In genomic region chr9:130241198-130241535, GRCh38 we compare ENCODE assay signal across 18 cellular contexts. TPM values are rescaled to one million over a fixed set of nuclear protein-coding genes. Genes with fewer than 3 reads are reported as not detected.
A peak's percentile ranks its signal among the peaks of the same experiment; 100 is the strongest.
DNase-seq lines count a peak whose midpoint lies in the region; ATAC-seq, FAIRE-seq and TF ChIP-seq lines count a peak whose summit lies in the region.
"Had no signal": no experiment of that assay in that cellular context is flagged by ENCODE, and none has a peak within 500 bp of the region (broad histone marks: within the 10 kb centered on the region; RNA-seq: fewer than 3 reads in every experiment).

No MANE protein-coding gene starts in this region.

- H3K36me3 Mint-ChIP-seq in activated CD4-positive, alpha-beta T cell treated with anti-CD3 and anti-CD28 coated beads, Interleukin-2, amount 10 ng/mL, durations not matched to agents 7 days and 5 days (ENCODE audit: low read depth), result no peaks in the 10 kb centered on the region
- H3K36me3 Mint-ChIP-seq: immature natural killer cell, naive B cell had no signal

- H3K4ac ChIP-seq in neuronal stem cell (ENCODE audit: low read length), result no peak overlapping the region

- H3K27ac Mint-ChIP-seq in activated CD4-positive, alpha-beta T cell treated with anti-CD3 and anti-CD28 coated beads, Interleukin-2, amount 10 ng/mL, durations not matched to agents 7 days and 5 days, result no peak overlapping the region

- H3K79me2 ChIP-seq in OCI-LY1 (ENCODE audit: insufficient read depth, low read length) (no peaks in the 10 kb centered on the region), K562 (ENCODE audit: control insufficient read depth, insufficient read depth, low read length) (no peaks in the 10 kb centered on the region)

- H2BK120ac ChIP-seq in neuronal stem cell (ENCODE audit: low read depth, low read length), result no peak overlapping the region

- H3K4me1 Mint-ChIP-seq in activated CD4-positive, alpha-beta T cell treated with anti-CD3 and anti-CD28 coated beads, Interleukin-2, amount 10 ng/mL, durations not matched to agents 7 days and 5 days, result peaks cover 33% of the 10 kb centered on the region

- no peaks in the 10 kb centered on the region for H3K27me3 Mint-ChIP-seq in activated CD4-positive, alpha-beta T cell treated with anti-CD3 and anti-CD28 coated beads, Interleukin-2, amount 10 ng/mL, durations not matched to agents 7 days and 5 days
- H3K27me3 Mint-ChIP-seq: central memory CD8-positive, alpha-beta T cell had no signal

- in situ Hi-C loops in K562 (cut with MboI), result no loop called here

- H2BK12ac ChIP-seq in neuronal stem cell (ENCODE audit: low read length), result no peak overlapping the region

- WGBS in K562 (ENCODE audit: insufficient coverage, low coverage, missing lambda C conversion rate), result 93% methylated on average over 1 of the region's 1 CpG
- WGBS in neuronal stem cell (ENCODE audit: extremely low coverage in 2 of 2, insufficient read length in 2 of 2, insufficient replicate concordance in 1 of 2), 2 donors, result no CpG with 5 or more reads among the region's 1 CpG

- FAIRE-seq in K562 (lab: Jason Lieb, UNC) (no peak), D721Med (lab: Jason Lieb, UNC) (no peak)

- BruUV-seq in K562 (replicated peaks; lab: Mats Ljungman, UMichigan), result no TSS peak

- TF ChIP-seq CTCF in OCI-LY1 (IDR thresholded peaks at IDR 0.05; ENCODE audit: low read length) (no peak), K562 (IDR thresholded peaks at IDR 0.05 in 2 of 3, conservative IDR thresholded peaks at IDR 0.05 in 1 of 3; ENCODE audit: insufficient read depth in 2 of 3, low read depth in 1 of 3, low read length in 3 of 3) (no peak), D721Med (IDR thresholded peaks at IDR 0.05; ENCODE audit: insufficient read depth, missing control alignments) (no peak)

- H3F3A ChIP-seq in OCI-LY1 (ENCODE audit: insufficient read depth, low read length), result no peaks in the 10 kb centered on the region

- no peak for DNase-seq in K562 (ENCODE audit: extremely low read depth in 1 of 4, low spot score in 3 of 4)
- no peak for DNase-seq in neuronal stem cell (ENCODE audit: low spot score)
- DNase-seq in D721Med (ENCODE audit: insufficient read length, low spot score), result no peak
- no peak for DNase-seq in activated CD4-positive, alpha-beta T cell treated with anti-CD3 and anti-CD28 coated beads, Interleukin-2, amount 10 ng/mL, durations not matched to agents 7 days and 5 days
- no peak for DNase-seq in HUDEP-2 (lab: John Stamatoyannopoulos, UW; ENCODE audit: unreplicated experiment in 76 of 76)
- DNase-seq: activated gamma-delta T cell, GOT3, upper lobe of right lung had no signal

- H4K20me1 ChIP-seq in BLaER1 treated with 17β-estradiol and CSF1 and Interleukin-3, amounts not matched to agents 10 nM and 100 nM, result no peaks in the 10 kb centered on the region; a peak in 1 of 22 replicates
- H4K20me1 ChIP-seq in OCI-LY1 (ENCODE audit: insufficient read depth, low read length) (no peaks in the 10 kb centered on the region), K562 (replicated peaks; ENCODE audit: control insufficient read depth, insufficient read depth, low read length) (no peaks in the 10 kb centered on the region)

- no peak overlapping the region for H3K4me3 ChIP-seq in BLaER1 treated with 17β-estradiol and CSF1 and Interleukin-3, amounts not matched to agents 10 nM and 100 nM
- H3K4me3 ChIP-seq in OCI-LY1 (ENCODE audit: low read depth, low read length, poor library complexity, severe bottlenecking), result no peak overlapping the region
- no peak overlapping the region for H3K4me3 ChIP-seq in K562
- H3K4me3 ChIP-seq in neuronal stem cell (ENCODE audit: low read length in 2 of 2), result no peak overlapping the region
- H3K4me3 ChIP-seq: gastroesophageal sphincter, SJCRH30, smooth muscle cell, upper lobe of right lung had no signal

- POLR2A ChIA-PET in K562 (lab: Yijun Ruan, JAX), result no interaction called here
- POLR2A ChIA-PET in activated CD4-positive, alpha-beta T cell treated with anti-CD3 and anti-CD28 coated beads, Interleukin-2, amount 10 ng/mL, durations not matched to agents 7 days and 5 days (lab: Charles Lee), result no interaction called here

- H3K9me3 ChIP-seq in BLaER1 treated with 17β-estradiol and CSF1 and Interleukin-3, amounts not matched to agents 10 nM and 100 nM (replicated peaks in 1 of 11), result no peaks in the 10 kb centered on the region
- H3K9me3 ChIP-seq in OCI-LY1 (ENCODE audit: low read length), result no peaks in the 10 kb centered on the region
- H3K9me3 ChIP-seq in K562 (replicated peaks; ENCODE audit: control insufficient read depth, insufficient read depth, low read depth, low read length), result no peaks in the 10 kb centered on the region; the same call in 1 of the 2 replicates
- peaks cover 0 to 1% of the 10 kb centered on the region in 2 donors for H3K9me3 ChIP-seq in neuronal stem cell (replicated peaks in 1 of 2; ENCODE audit: control insufficient read depth in 2 of 2, insufficient read depth in 1 of 2, low read depth in 1 of 2, low read length in 2 of 2)
- H3K9me3 ChIP-seq: gastroesophageal sphincter, SJCRH30, upper lobe of right lung had no signal

- no peak overlapping the region for H4K8ac ChIP-seq in neuronal stem cell (ENCODE audit: low read depth, low read length)

- CTCF ChIA-PET in K562 (lab: Yijun Ruan, JAX; ENCODE audit: low intra/inter-chr PET ratio), result interaction anchor here (0.6 to 1.0 kb wide), 2 partner anchors 134 to 157 kb away, joined by 3 read pairs; no protein-coding TSS in a partner anchor
- CTCF ChIA-PET in activated CD4-positive, alpha-beta T cell treated with anti-CD3 and anti-CD28 coated beads, Interleukin-2, amount 10 ng/mL, durations not matched to agents 7 days and 5 days (lab: Charles Lee), result interaction anchor here (0.8 to 2.7 kb wide), 4 partner anchors 11 to 132 kb away, joined by 3 to 9 read pairs (median 3); no protein-coding TSS in a partner anchor

- H2AK5ac ChIP-seq in neuronal stem cell (ENCODE audit: low read depth, low read length), result no peak overlapping the region

- H3K4me1 ChIP-seq in BLaER1 treated with 17β-estradiol and CSF1 and Interleukin-3, amounts not matched to agents 10 nM and 100 nM, result peaks cover 29 to 50% (median 42%) of the 10 kb centered on the region in 10 experiments
- H3K4me1 ChIP-seq in OCI-LY1 (ENCODE audit: insufficient read depth, low read length, severe bottlenecking), result peaks cover 34% of the 10 kb centered on the region
- H3K4me1 ChIP-seq in K562 (replicated peaks in 1 of 2; ENCODE audit: control insufficient read depth in 2 of 2, insufficient read depth in 2 of 2, low read length in 2 of 2), result peaks cover 27 to 28% of the 10 kb centered on the region in 2 experiments
- H3K4me1 ChIP-seq in neuronal stem cell (ENCODE audit: control insufficient read depth in 2 of 2, insufficient read depth in 1 of 2, low read depth in 1 of 2, low read length in 2 of 2), result peaks cover 6 to 11% of the 10 kb centered on the region in 2 donors

- H3K27me3 ChIP-seq in BLaER1 treated with 17β-estradiol and CSF1 and Interleukin-3, amounts not matched to agents 10 nM and 100 nM, result no peaks in the 10 kb centered on the region
- no peaks in the 10 kb centered on the region for H3K27me3 ChIP-seq in OCI-LY1 (ENCODE audit: insufficient read depth, low read length)
- no peaks in the 10 kb centered on the region for H3K27me3 ChIP-seq in K562 (ENCODE audit: control insufficient read depth in 2 of 2, insufficient read depth in 2 of 2, low read length in 2 of 2)
- peaks cover 0 to 12% (median 0%) of the 10 kb centered on the region in 3 experiments for H3K27me3 ChIP-seq in neuronal stem cell (ENCODE audit: control insufficient read depth in 3 of 3, insufficient read depth in 3 of 3, low read depth in 1 of 3, low read length in 3 of 3)
- H3K27me3 ChIP-seq: gastroesophageal sphincter, SJCRH30, upper lobe of right lung had no signal

- H3K36me3 ChIP-seq in BLaER1 treated with 17β-estradiol and CSF1 and Interleukin-3, amounts not matched to agents 10 nM and 100 nM, result no peaks in the 10 kb centered on the region
- H3K36me3 ChIP-seq in OCI-LY1 (ENCODE audit: insufficient read depth, low read length), result no peaks in the 10 kb centered on the region
- no peaks in the 10 kb centered on the region for H3K36me3 ChIP-seq in K562 (ENCODE audit: control insufficient read depth, insufficient read depth, low read length)
- no peaks in the 10 kb centered on the region for H3K36me3 ChIP-seq in neuronal stem cell (replicated peaks in 1 of 2; ENCODE audit: control insufficient read depth in 2 of 2, insufficient read depth in 2 of 2, low read length in 2 of 2)
- H3K36me3 ChIP-seq: gastroesophageal sphincter, SJCRH30, upper lobe of right lung had no signal

- no peak overlapping the region for H3K23ac ChIP-seq in neuronal stem cell (ENCODE audit: low read depth, low read length, poor library complexity)

- no peak for TF ChIP-seq POLR2A in K562 (conservative IDR thresholded peaks at IDR 0.05)

- H3K18ac ChIP-seq in neuronal stem cell (ENCODE audit: low read length), result no peak overlapping the region

- no peak overlapping the region for H2BK15ac ChIP-seq in neuronal stem cell (ENCODE audit: low read length)

- no peak for TF ChIP-seq EP300 in K562 (IDR thresholded peaks at IDR 0.05; ENCODE audit: low read length)

- peak overlapping the region; percentile 19 to 95 (median 40); a peak in 20 of 22 replicates for H3K4me2 ChIP-seq in BLaER1 treated with 17β-estradiol and CSF1 and Interleukin-3, amounts not matched to agents 10 nM and 100 nM
- no peak overlapping the region for H3K4me2 ChIP-seq in OCI-LY1 (ENCODE audit: low read length)
- no peak overlapping the region for H3K4me2 ChIP-seq in K562 (ENCODE audit: insufficient read depth, low read length)
- H3K4me2 ChIP-seq in neuronal stem cell (ENCODE audit: insufficient read depth, low read length, poor library complexity, severe bottlenecking), result no peak overlapping the region

- H3K14ac ChIP-seq in neuronal stem cell (ENCODE audit: low read length), result no peak overlapping the region

- H4K91ac ChIP-seq in neuronal stem cell (ENCODE audit: low read depth, low read length, poor library complexity), result no peak overlapping the region

- intact Hi-C loops in K562 (cut with micrococcal nuclease), result loop anchor here (10.0 kb wide), 1 partner anchor 104 kb away; no protein-coding TSS in a partner anchor

- H2AFZ ChIP-seq in OCI-LY1 (ENCODE audit: low read length), result 0 out of 2 replicates have a peak overlapping the region, but pooled peaks have one; percentile 20
- peak overlapping the region; percentile 96 for H2AFZ ChIP-seq in K562 (ENCODE audit: low read depth, low read length)
- peak overlapping the region; percentile 65 for H2AFZ ChIP-seq in neuronal stem cell (ENCODE audit: low read length)

- H3K27ac ChIP-seq in BLaER1 treated with 17β-estradiol and CSF1 and Interleukin-3, amounts not matched to agents 10 nM and 100 nM, result peak overlapping the region in 6 of 11 experiments; percentile 14 to 71 (median 46); a peak in 7 of 22 replicates
- H3K27ac ChIP-seq in OCI-LY1 (ENCODE audit: low read depth, low read length, poor library complexity, severe bottlenecking), result no peak overlapping the region
- no peak overlapping the region for H3K27ac ChIP-seq in K562 (ENCODE audit: extremely low read depth, low read depth, low read length)
- no peak overlapping the region for H3K27ac ChIP-seq in neuronal stem cell (replicated peaks; ENCODE audit: low read length)
- H3K27ac ChIP-seq: SJCRH30, upper lobe of right lung had no signal

- no peaks in the 10 kb centered on the region for H3K79me1 ChIP-seq in neuronal stem cell (ENCODE audit: low read depth, low read length)

- ATAC-seq in K562 (no peak), HG02970 (IDR thresholded peaks at IDR 0.05; ENCODE audit: low FRiP score, unreplicated experiment) (no peak)

- H3K9ac ChIP-seq in BLaER1 treated with 17β-estradiol and CSF1 and Interleukin-3, amounts not matched to agents 10 nM and 100 nM, result no peak overlapping the region
- H3K9ac ChIP-seq in OCI-LY1 (ENCODE audit: low read length), result no peak overlapping the region
- H3K9ac ChIP-seq in K562 (ENCODE audit: insufficient read depth in 1 of 2, low read depth in 2 of 2, low read length in 2 of 2), result no peak overlapping the region
- H3K9ac ChIP-seq in neuronal stem cell (ENCODE audit: low read depth, low read length, poor library complexity), result no peak overlapping the region

- H3K4me3 Mint-ChIP-seq in activated CD4-positive, alpha-beta T cell treated with anti-CD3 and anti-CD28 coated beads, Interleukin-2, amount 10 ng/mL, durations not matched to agents 7 days and 5 days, result no peak overlapping the region
- H3K4me3 Mint-ChIP-seq: central memory CD8-positive, alpha-beta T cell had no signal

- no peak overlapping the region for H2BK5ac ChIP-seq in neuronal stem cell (ENCODE audit: low read length)

- TF ChIP-seq RAD21 in K562 (CRISPR knock-in tag; conservative IDR thresholded peaks at IDR 0.05 in 1 of 2, IDR thresholded peaks at IDR 0.05 in 1 of 2), result no peak

- no peaks in the 10 kb centered on the region for H3K9me1 ChIP-seq in K562 (ENCODE audit: control insufficient read depth, insufficient read depth, low read length)

- no peaks in the 10 kb centered on the region for H3K9me3 Mint-ChIP-seq in activated CD4-positive, alpha-beta T cell treated with anti-CD3 and anti-CD28 coated beads, Interleukin-2, amount 10 ng/mL, durations not matched to agents 7 days and 5 days
- H3K9me3 Mint-ChIP-seq: central memory CD8-positive, alpha-beta T cell; immature natural killer cell had no signal

- H3K9me2 ChIP-seq in OCI-LY1 (ENCODE audit: low read depth, low read length), result no peaks in the 10 kb centered on the region

RNA-seq across cellular contexts. Expression of gene HMCN2, which starts 24.4 kb away (rescaled TPM):
- 0.28 TPM in 1 of 2 replicates, not detected in the other for total RNA-seq in K562 (2011; cell fraction: chromatin; rRNA removed; ENCODE audit: low replicate concordance)
- 0.13 and 0.17 TPM in 2 replicates for total RNA-seq in K562 (2011; cell fraction: nucleolus; rRNA removed)
- 0.15 TPM in 1 of 2 replicates, not detected in the other for total RNA-seq in K562 (2011; cell fraction: nucleoplasm; rRNA removed)
- total RNA-seq in K562 (2014; rRNA removed) (not detected in 2 replicates), K562 (2014; rRNA removed; fragmentation: Illumina TruSeq; extraction: Trizol) (not detected in 2 replicates), K562 (2015; rRNA removed; fragmentation: Illumina TruSeq; extraction: Trizol) (not detected in 2 replicates), K562 (2021) (0.02 TPM in 1 of 2 replicates, not detected in the other)
- polyA plus RNA-seq in K562 (2011; rRNA removed) (0.01 TPM in 1 of 2 replicates, not detected in the other), K562 (2014; fragmentation: Illumina TruSeq; extraction: Trizol) (not detected in 2 replicates), K562 (2014; fragmentation: Nextera tagmentation; extraction: Ambion mirVana) (not detected), K562 (2014; rRNA removed) (0.01 TPM in 1 of 2 replicates, not detected in the other)
- 0.03 TPM in 2 replicates for polyA plus RNA-seq in K562 (2011; cell fraction: cytosol; rRNA removed)
- 0.06 and 0.17 TPM in 2 replicates for polyA plus RNA-seq in K562 (2011; cell fraction: nucleus; rRNA removed)
- polyA plus RNA-seq in K562 (2012), result 0.01 TPM in 1 of 2 replicates, not detected in the other
- polyA minus RNA-seq in K562 (2011; rRNA and poly(A)+ RNA removed), result 0.09 TPM in 1 of 2 replicates, not detected in the other
- polyA minus RNA-seq in K562 (2011; cell fraction: cytosol; rRNA and poly(A)+ RNA removed), result not detected in 2 replicates
- polyA minus RNA-seq in K562 (2011; cell fraction: nucleus; rRNA and poly(A)+ RNA removed), result under 0.01 TPM in 1 of 2 replicates, not detected in the other
- polyA plus RNA-seq in neuronal stem cell (2013, experiment 1 of 2), result 0.42 TPM
- 0.24 TPM for polyA plus RNA-seq in neuronal stem cell (2013, experiment 2 of 2)
- not detected for total RNA-seq in activated CD4-positive, alpha-beta T cell treated with anti-CD3 and anti-CD28 coated beads, Interleukin-2, amount 10 ng/mL, durations not matched to agents 7 days and 5 days
- polyA plus RNA-seq: fibroblast of lung, immature natural killer cell, smooth muscle cell had no signal

Comparison
In these comparisons a context has a peak if more than half of its experiments do, and no peak if none do; other contexts are left out.
1. H3K27ac ChIP-seq: peak in BLaER1 treated with 17β-estradiol and CSF1 and Interleukin-3, amounts not matched to agents 10 nM and 100 nM (6 of 11); none in OCI-LY1 (single experiment), K562 (single experiment) and neuronal stem cell (single experiment).
2. H3K4me2 ChIP-seq: peak in BLaER1 treated with 17β-estradiol and CSF1 and Interleukin-3, amounts not matched to agents 10 nM and 100 nM (11 of 11); none in OCI-LY1 (single experiment), K562 (single experiment) and neuronal stem cell (single experiment).
3. H2AFZ ChIP-seq: peak in every context shown above with its lines; median percentile 96 in K562; 65 in neuronal stem cell; 20 in OCI-LY1.